8 cellular contexts compared by ENCODE assay signal in the genomic region with DNA sequence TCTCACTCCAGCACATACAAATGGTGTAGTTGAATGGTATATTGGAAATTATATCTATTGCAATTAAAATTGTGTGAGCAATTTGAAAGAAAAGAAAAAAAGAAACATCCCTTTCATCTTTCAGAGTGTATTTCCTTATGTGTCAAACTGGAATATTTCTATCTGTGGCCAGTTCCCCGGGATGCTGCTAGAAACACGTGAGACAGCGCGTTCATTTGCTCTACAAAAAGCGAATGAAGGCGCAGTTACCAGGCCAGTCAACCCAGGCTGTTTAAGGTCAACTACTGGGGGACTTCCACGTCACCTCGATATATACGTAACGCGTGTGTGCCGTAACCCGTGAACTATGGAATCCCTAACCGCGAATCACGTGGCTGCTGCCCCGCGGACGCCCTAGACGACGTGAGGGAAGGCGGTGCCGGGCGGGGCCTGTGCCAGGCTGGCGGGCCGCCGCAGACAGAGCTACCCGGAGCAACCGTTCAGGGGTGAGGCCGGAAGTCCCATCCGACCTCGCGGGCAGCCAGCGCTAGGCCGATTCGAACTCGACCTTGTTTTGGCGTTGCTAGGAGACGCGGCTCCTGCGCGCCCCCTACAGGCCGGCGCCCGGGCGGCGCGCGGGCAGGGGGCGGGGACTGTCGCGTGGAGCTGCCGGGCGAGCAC. TPM values are rescaled to one million over a fixed set of nuclear protein-coding genes. Genes with fewer than 3 reads are reported as not detected.
DNase-seq lines count a peak whose midpoint lies in the region; ATAC-seq lines count a peak whose summit lies in the region.

No MANE protein-coding gene starts in this region.

- ATAC-seq in GM18907 (IDR thresholded peaks at IDR 0.05; ENCODE audit: unreplicated experiment) (peak; percentile 87), HG03175 (IDR thresholded peaks at IDR 0.05; ENCODE audit: unreplicated experiment) (peak; percentile 86)

- peak; percentile 87 for DNase-seq in AG08395 (ENCODE audit: low spot score)
- peak; percentile 92 for DNase-seq in NCI-H2227 treated with DMSO at 0.1 percent for 48 hours (lab: John Stamatoyannopoulos, UW)
- DNase-seq in activated CD4-positive, CD25-positive, alpha-beta regulatory T cell treated with anti-CD3 and anti-CD28 coated beads, Interleukin-2, amount 50 U/mL, for 72 hours = peak; percentile 97
- peak; percentile 78 for DNase-seq in cerebellum (ENCODE audit: low spot score)
- DNase-seq in kidney glomerular epithelial cell (lab: John Stamatoyannopoulos, UW) = peak; percentile 88
- DNase-seq in stimulated activated CD4-positive, alpha-beta T cell treated with anti-CD3 and anti-CD28 coated beads, Interleukin-1b, Interleukin-23, amount 100 ng/mL, for 1 hour (ENCODE audit: low read depth in 2 of 2) = peak; percentile 90 to 91

RNA-seq across cellular contexts. Expression of a gene that starts 1.1 kb away (rescaled TPM):
- 51.3 TPM for total RNA-seq in cerebellum

Comparison
In these comparisons a context has a peak if more than half of its experiments do, and no peak if none do; other contexts are left out.
1. Peak in every context shown above with its lines: DNase-seq and ATAC-seq.